In the genomic region with DNA sequence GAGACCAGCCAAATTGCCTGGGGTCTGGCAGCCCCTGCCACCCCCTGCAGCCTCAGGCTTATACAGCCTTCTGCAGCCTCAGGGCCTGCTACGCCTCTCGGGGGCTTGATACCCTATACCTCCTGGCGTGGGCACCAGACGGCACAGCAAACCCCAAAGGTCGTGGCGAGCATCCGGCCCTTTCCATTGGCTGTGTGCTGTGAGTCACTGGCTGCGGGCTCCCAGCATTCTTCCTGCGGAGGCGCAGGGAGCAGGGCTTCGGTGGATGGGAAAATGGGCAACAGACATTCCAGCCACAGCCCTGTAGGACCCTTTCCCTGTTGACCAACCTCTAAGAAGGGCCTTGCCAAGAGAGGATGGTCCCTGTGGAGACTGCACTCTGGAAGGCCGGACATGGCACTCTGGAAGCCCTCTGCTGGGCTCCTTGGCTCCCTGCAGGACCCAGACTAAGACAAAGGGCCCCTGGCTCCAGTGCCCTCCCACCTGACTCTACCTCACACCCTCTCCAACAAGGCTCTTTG, we compare ENCODE assay signal across 1 cellular context.
TF ChIP-seq lines count a peak whose summit lies in the region.

No MANE protein-coding gene starts in this region.

TF ChIP-seq in GM23338, 12 proteins besides CTCF, POLR2A, EP300 and RAD21 (continued from another document):
- TF ChIP-seq REST (IDR thresholded peaks at IDR 0.05; ENCODE audit: unreplicated experiment) (no peak), STAT1 (IDR thresholded peaks at IDR 0.05; ENCODE audit: unreplicated experiment) (no peak), POLR2AphosphoS5 (IDR thresholded peaks at IDR 0.05; ENCODE audit: low read depth) (no peak), ZNF331 (CRISPR knock-in tag; IDR thresholded peaks at IDR 0.05; ENCODE audit: low read depth) (no peak), EZH2phosphoT487 (IDR thresholded peaks at IDR 0.05; ENCODE audit: unreplicated experiment) (no peak), NANOG (IDR thresholded peaks at IDR 0.05; ENCODE audit: borderline replicate concordance) (no peak), ZNF114 (CRISPR knock-in tag; IDR thresholded peaks at IDR 0.05) (no peak), EZH2 (IDR thresholded peaks at IDR 0.05; ENCODE audit: low read depth, unreplicated experiment) (no peak), ETS1 (IDR thresholded peaks at IDR 0.05) (no peak)
